26 cellular contexts compared by ENCODE assay signal in genomic region chr7:33300742-33301141, GRCh38.
"Had no signal": no experiment of that assay in that cellular context is flagged by ENCODE, and none has a peak within 500 bp of the region (broad histone marks: within the 10 kb centered on the region; RNA-seq: fewer than 3 reads in every experiment).

No MANE protein-coding gene starts in this region.

- H3K36me3 ChIP-seq: thoracic aorta, thyroid gland, transverse colon, upper lobe of right lung, uterus had no signal

- ATAC-seq: stimulated activated effector memory CD8-positive, alpha-beta T cell treated with anti-CD3 and anti-CD28 coated beads, Interleukin-12 subunit alpha, Interleukin-12 subunit beta, amount 100 ng/mL, for 72 hours; stimulated activated memory B cell treated with anti-CD40 and anti-IgM and Interleukin-4, amounts not matched to agents 10 μg/mL and 1 μg/mL and 100 μg/mL, for 72 hours; stimulated activated naive B cell treated with anti-CD40 and anti-IgM and Interleukin-4, amounts not matched to agents 10 μg/mL and 1 μg/mL and 100 μg/mL, for 72 hours; stimulated activated naive CD8-positive, alpha-beta T cell treated with anti-CD3 and anti-CD28 coated beads, Interleukin-15, amount 100 ng/mL, for 72 hours; stimulated activated naive CD8-positive, alpha-beta T cell treated with anti-CD3 and anti-CD28 coated beads, Interleukin-15, Interleukin-2, amounts not matched to agents 100 U/mL and 50 U/mL, for 24 hours; upper lobe of right lung had no signal

- H3K4me1 ChIP-seq: stomach, suprapubic skin, testis, thyroid gland, tibial nerve, transverse colon, upper lobe of right lung, uterus, vagina had no signal

- FAIRE-seq: urothelium cell line had no signal

- H3K27me3 ChIP-seq: stomach, suprapubic skin, testis, thyroid gland, tibial artery, tibial nerve, transverse colon, upper lobe of right lung, uterus, vagina had no signal

- DNase-seq: stimulated activated CD4-positive, alpha-beta T cell treated with anti-CD3 and anti-CD28 coated beads, Interleukin-2, amount 100 ng/mL, for 48 hours; stimulated activated CD4-positive, alpha-beta T cell treated with anti-CD3 and anti-CD28 coated beads, Interleukin-4, amount 100 ng/mL, for 1 hour; stimulated activated CD4-positive, alpha-beta T cell treated with anti-CD3 and anti-CD28 coated beads, Interleukin-4, amount 100 ng/mL, for 24 hours; stimulated activated CD4-positive, alpha-beta T cell treated with anti-CD3 and anti-CD28 coated beads, Interleukin-4, amount 100 ng/mL, for 4 hours; stimulated activated CD8-positive, alpha-beta memory T cell treated with anti-CD3 and anti-CD28 coated beads, Interleukin-4, amount 100 ng/mL, for 48 hours; stimulated activated naive B cell treated with anti-CD40 and anti-IgM and Interleukin-4, amounts not matched to agents 10 μg/mL and 1 μg/mL and 100 μg/mL, for 72 hours; stimulated activated naive CD4-positive, alpha-beta T cell; stimulated activated naive CD4-positive, alpha-beta T cell treated with Interleukin-2 at 50 U/mL for 16 hours; stimulated activated naive CD8-positive, alpha-beta T cell treated with anti-CD3 and anti-CD28 coated beads, Interleukin-15, amount 100 ng/mL, for 72 hours; stimulated activated naive CD8-positive, alpha-beta T cell treated with anti-CD3 and anti-CD28 coated beads, Interleukin-15, Interleukin-2, amounts not matched to agents 100 U/mL and 50 U/mL, for 24 hours; stomach; substantia nigra; testis; thyroid gland; tibial artery; transverse colon; trophoblast cell; upper lobe of right lung; uterus had no signal

- H3K27ac ChIP-seq: stomach, suprapubic skin, testis, thoracic aorta, thyroid gland, tibial artery, tibial nerve, transverse colon, upper lobe of right lung, uterus, vagina had no signal

- H3K4me3 ChIP-seq: stomach, suprapubic skin, testis, thoracic aorta, thyroid gland, tibial artery, tibial nerve, transverse colon, upper lobe of right lung, uterus, vagina had no signal

- H3K9me3 ChIP-seq: testis, thyroid gland had no signal
